ENCODE assay signal across 10 cellular contexts in the genomic region with DNA sequence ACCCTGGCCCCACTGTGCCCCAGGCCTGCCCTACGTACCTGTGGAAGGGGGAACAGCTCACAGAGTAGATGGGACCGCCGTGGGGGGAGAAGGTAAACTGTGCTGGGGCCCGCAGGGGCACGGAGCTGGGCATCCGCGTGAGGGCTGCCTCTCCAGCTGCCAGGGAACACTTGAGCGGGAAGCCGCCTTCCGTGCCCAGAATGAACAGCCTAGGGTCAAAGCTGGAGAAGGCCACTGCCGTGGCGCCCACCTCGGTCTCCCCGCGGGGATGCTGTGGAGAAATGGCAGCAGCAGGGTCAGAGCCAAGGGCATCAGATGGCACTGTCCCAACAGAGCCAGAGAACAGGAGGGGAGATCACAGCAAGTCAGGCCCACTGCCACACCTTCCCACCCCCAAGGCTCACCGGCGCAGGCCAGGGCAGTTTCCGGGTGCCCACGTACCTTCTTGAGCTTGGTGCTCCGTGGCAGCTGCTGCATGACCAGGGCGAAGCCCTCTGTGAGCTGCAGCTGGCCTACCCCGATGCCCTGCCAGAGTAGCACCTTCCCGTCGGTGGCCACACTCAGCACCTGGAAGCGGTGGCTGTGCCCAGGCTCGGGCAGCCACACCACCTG. TPM values are rescaled to one million over a fixed set of nuclear protein-coding genes. Genes with fewer than 3 reads are reported as not detected.
DNase-seq lines count a peak whose midpoint lies in the region; ATAC-seq and TF ChIP-seq lines count a peak whose summit lies in the region.
"Had no signal": no experiment of that assay in that cellular context is flagged by ENCODE, and none has a peak within 500 bp of the region (broad histone marks: within the 10 kb centered on the region; RNA-seq: fewer than 3 reads in every experiment).

No MANE protein-coding gene starts in this region.

- CTCF ChIA-PET in activated CD8-positive, alpha-beta memory T cell treated with anti-CD3 and anti-CD28 coated beads, Interleukin-2, amount 10 ng/mL, durations not matched to agents 7 days and 5 days (lab: Charles Lee), result no interaction called here

- no peak overlapping the region for H3K27ac Mint-ChIP-seq in activated CD8-positive, alpha-beta memory T cell treated with anti-CD3 and anti-CD28 coated beads, Interleukin-2, amount 10 ng/mL, durations not matched to agents 7 days and 5 days
- H3K27ac Mint-ChIP-seq: GM23338; natural killer cell treated with Interleukin-12 subunit alpha and Interleukin-12 subunit beta and Interleukin-15 and Interleukin-18, amount 100 ng/mL, for 72 hours had no signal

- no peaks in the 10 kb centered on the region for H3K27me3 ChIP-seq in cardiac muscle cell
- no peaks in the 10 kb centered on the region for H3K27me3 ChIP-seq in parathyroid adenoma (ENCODE audit: control insufficient read depth, insufficient read depth, low read length)

- no peak overlapping the region for H2AFZ ChIP-seq in parathyroid adenoma
- H2AFZ ChIP-seq: GM23338 had no signal

- intact Hi-C loops in Right ventricle myocardium inferior (cut with DNase I), result loop anchor here (2.0 to 10.0 kb wide), 2 partner anchors 54 to 270 kb away; partner anchors contain the start of gene SET
- intact Hi-C loops in cardiac septum (cut with DNase I), result loop anchor here (2.0 to 5.0 kb wide), 2 partner anchors 54 to 68 kb away; partner anchors contain the start of genes PKN3 and SET

- H3K9ac ChIP-seq in parathyroid adenoma, result no peak overlapping the region

- H3K4me1 Mint-ChIP-seq in activated CD8-positive, alpha-beta memory T cell treated with anti-CD3 and anti-CD28 coated beads, Interleukin-2, amount 10 ng/mL, durations not matched to agents 7 days and 5 days, result no peaks in the 10 kb centered on the region

- H3K9me3 ChIP-seq in cardiac muscle cell (ENCODE audit: low read depth) (no peaks in the 10 kb centered on the region), parathyroid adenoma (ENCODE audit: control insufficient read depth, low read length) (no peaks in the 10 kb centered on the region)

- peak; percentile 6 for ATAC-seq in Right ventricle myocardium inferior
- no peak for ATAC-seq in activated CD8-positive, alpha-beta memory T cell treated with anti-CD3 and anti-CD28 coated beads, Interleukin-2, amount 10 ng/mL, durations not matched to agents 7 days and 5 days

- H3K27me3 Mint-ChIP-seq in activated CD8-positive, alpha-beta memory T cell treated with anti-CD3 and anti-CD28 coated beads, Interleukin-2, amount 10 ng/mL, durations not matched to agents 7 days and 5 days, result no peaks in the 10 kb centered on the region
- H3K27me3 Mint-ChIP-seq: natural killer cell treated with Interleukin-12 subunit alpha and Interleukin-12 subunit beta and Interleukin-15 and Interleukin-18, amount 100 ng/mL, for 72 hours had no signal

- no peaks in the 10 kb centered on the region for H3K79me2 ChIP-seq in parathyroid adenoma

- no peak overlapping the region for H3K4me3 Mint-ChIP-seq in activated CD8-positive, alpha-beta memory T cell treated with anti-CD3 and anti-CD28 coated beads, Interleukin-2, amount 10 ng/mL, durations not matched to agents 7 days and 5 days
- H3K4me3 Mint-ChIP-seq: GM23338; natural killer cell treated with Interleukin-12 subunit alpha and Interleukin-12 subunit beta and Interleukin-15 and Interleukin-18, amount 100 ng/mL, for 72 hours had no signal

- TF ChIP-seq CTCF in cardiac muscle cell (IDR thresholded peaks at IDR 0.05; ENCODE audit: low read depth, low read length) (no peak), parathyroid adenoma (IDR thresholded peaks at IDR 0.05) (no peak)

- H3K4me2 ChIP-seq in parathyroid adenoma (ENCODE audit: low read length), result no peak overlapping the region

- H3K4me3 ChIP-seq in cardiac muscle cell, result no peak overlapping the region
- H3K4me3 ChIP-seq in parathyroid adenoma (ENCODE audit: low read depth, low read length), result no peak overlapping the region
- H3K4me3 ChIP-seq: GM23338 had no signal

- peaks cover 19% of the 10 kb centered on the region for H3K36me3 Mint-ChIP-seq in activated CD8-positive, alpha-beta memory T cell treated with anti-CD3 and anti-CD28 coated beads, Interleukin-2, amount 10 ng/mL, durations not matched to agents 7 days and 5 days

- H3K27ac ChIP-seq in cardiac muscle cell (peak overlapping the region; percentile 99), parathyroid adenoma (peak overlapping the region; percentile 83), caudate nucleus (ENCODE audit: low read depth, low read length) (no peak overlapping the region)

- no peaks in the 10 kb centered on the region for H3K9me3 Mint-ChIP-seq in activated CD8-positive, alpha-beta memory T cell treated with anti-CD3 and anti-CD28 coated beads, Interleukin-2, amount 10 ng/mL, durations not matched to agents 7 days and 5 days (ENCODE audit: low read depth)
- H3K9me3 Mint-ChIP-seq: GM23338; natural killer cell treated with Interleukin-12 subunit alpha and Interleukin-12 subunit beta and Interleukin-15 and Interleukin-18, amount 100 ng/mL, for 72 hours had no signal

- H3K36me3 ChIP-seq in cardiac muscle cell (peaks cover 35% of the 10 kb centered on the region), parathyroid adenoma (ENCODE audit: control insufficient read depth, insufficient read depth, low read length) (no peaks in the 10 kb centered on the region)

- DNase-seq in Right ventricle myocardium inferior (ENCODE audit: missing footprints), result no peak
- DNase-seq in cardiac septum (ENCODE audit: low spot score), result no peak
- DNase-seq in cardiac muscle cell (ENCODE audit: low read depth in 1 of 2, low spot score in 1 of 2), result no peak
- no peak for DNase-seq in activated CD8-positive, alpha-beta memory T cell treated with anti-CD3 and anti-CD28 coated beads, Interleukin-2, amount 10 ng/mL, durations not matched to agents 7 days and 5 days
- no peak for DNase-seq in activated CD4-positive, alpha-beta T cell treated with anti-CD3 and anti-CD28 coated beads for 48 hours
- DNase-seq in caudate nucleus (lab: John Stamatoyannopoulos, UW), result no peak
- DNase-seq in H4 (ENCODE audit: low spot score), result no peak

- H3K4me1 ChIP-seq in cardiac muscle cell (ENCODE audit: low read depth) (peaks cover 11% of the 10 kb centered on the region), parathyroid adenoma (no peaks in the 10 kb centered on the region)

RNA-seq across cellular contexts. Expression of gene DYNC2I2, which starts 21.9 kb away (rescaled TPM):
- total RNA-seq in Right ventricle myocardium inferior (40.1 TPM), cardiac septum (29.6 TPM), cardiac muscle cell (77.2 and 94.9 TPM in 2 replicates)
- 81.7 and 119 TPM in 2 replicates for polyA plus RNA-seq in cardiac muscle cell
- total RNA-seq in activated CD8-positive, alpha-beta memory T cell treated with anti-CD3 and anti-CD28 coated beads, Interleukin-2, amount 10 ng/mL, durations not matched to agents 7 days and 5 days, result 10 to 100 TPM; 52.5 to 67.8 TPM
- 56.9 and 69.0 TPM in 2 replicates for total RNA-seq in H4 (2014; rRNA removed; shearing (Covaris generic))

RNA-seq across cellular contexts. Expression of gene SET, which starts 54.3 kb away (rescaled TPM):
- total RNA-seq in Right ventricle myocardium inferior, result 175 TPM
- total RNA-seq in cardiac septum, result 212 TPM
- 335 and 481 TPM in 2 replicates for total RNA-seq in cardiac muscle cell
- polyA plus RNA-seq in cardiac muscle cell, result 227 and 262 TPM in 2 replicates
- 100 to 1,000 TPM; 436 to 623 TPM for total RNA-seq in activated CD8-positive, alpha-beta memory T cell treated with anti-CD3 and anti-CD28 coated beads, Interleukin-2, amount 10 ng/mL, durations not matched to agents 7 days and 5 days
- total RNA-seq in H4 (2014; rRNA removed; shearing (Covaris generic)), result 568 and 655 TPM in 2 replicates
